Comparison of ENCODE assay signal across 8 cellular contexts in genomic region chr1:36151845-36152203, GRCh38. TPM values are rescaled to one million over a fixed set of nuclear protein-coding genes. Genes with fewer than 3 reads are reported as not detected.
DNase-seq lines count a peak whose midpoint lies in the region; ATAC-seq and TF ChIP-seq lines count a peak whose summit lies in the region.

No MANE protein-coding gene starts in this region.

- H3K27me3 Mint-ChIP-seq in central memory CD8-positive, alpha-beta T cell: no peaks in the 10 kb centered on the region

- H3K36me3 ChIP-seq in GM06990 (ENCODE audit: control insufficient read depth, insufficient read depth, low read length) (no peaks in the 10 kb centered on the region; the same call in 1 of the 2 replicates), trophoblast cell (ENCODE audit: control insufficient read depth in 1 of 2, insufficient read depth in 2 of 2, low read length in 2 of 2) (no peaks in the 10 kb centered on the region), BE2C (no peaks in the 10 kb centered on the region)

- peaks cover 27 to 30% of the 10 kb centered on the region in 2 experiments for H3K4me1 ChIP-seq in trophoblast cell (ENCODE audit: control insufficient read depth in 1 of 2, insufficient read depth in 2 of 2, low read length in 2 of 2)
- H3K4me1 ChIP-seq in BE2C: peaks cover 14% of the 10 kb centered on the region

- H4K8ac ChIP-seq in trophoblast cell (ENCODE audit: low read depth, low read length): no peak overlapping the region

- no peak overlapping the region for H4K12ac ChIP-seq in trophoblast cell (ENCODE audit: low read depth, low read length)

- no peak overlapping the region for H3K14ac ChIP-seq in trophoblast cell (ENCODE audit: low read length)

- peak overlapping the region; percentile 1 for H2BK12ac ChIP-seq in trophoblast cell (ENCODE audit: low read length)

- no peak overlapping the region for H3K27ac ChIP-seq in trophoblast cell (ENCODE audit: low read depth, low read length)

- no peak overlapping the region for H3K18ac ChIP-seq in trophoblast cell (ENCODE audit: low read length)

- no peak overlapping the region for H3K4me2 ChIP-seq in trophoblast cell (ENCODE audit: low read length)

- H3K23ac ChIP-seq in trophoblast cell (ENCODE audit: low read length): no peak overlapping the region

- peak overlapping the region; percentile 13 for H4K91ac ChIP-seq in trophoblast cell (ENCODE audit: low read depth, low read length)

- peaks cover 20% of the 10 kb centered on the region for H3K36me3 Mint-ChIP-seq in central memory CD8-positive, alpha-beta T cell (ENCODE audit: insufficient read depth)

- no peak overlapping the region for H2AK5ac ChIP-seq in trophoblast cell (ENCODE audit: low read length)

- H3K79me2 ChIP-seq in trophoblast cell (ENCODE audit: control insufficient read depth, insufficient read depth, low read length, poor library complexity): peaks cover 19% of the 10 kb centered on the region

- H3K9me3 ChIP-seq in trophoblast cell (ENCODE audit: insufficient read depth, low read depth, low read length) (no peaks in the 10 kb centered on the region), BE2C (no peaks in the 10 kb centered on the region)

- H3K4me3 Mint-ChIP-seq in central memory CD8-positive, alpha-beta T cell: peak overlapping the region; percentile 100

- TF ChIP-seq CTCF in GM06990 (IDR thresholded peaks at IDR 0.05; ENCODE audit: insufficient read depth, low read length, poor library complexity, severe bottlenecking): no peak
- TF ChIP-seq CTCF in BE2C (IDR thresholded peaks at IDR 0.05; ENCODE audit: low read depth, low read length): no peak

- WGBS in trophoblast cell (ENCODE audit: extremely low coverage, insufficient coverage, insufficient read length): no CpG with 5 or more reads among the region's 3 CpGs

- no peak overlapping the region for H3K4ac ChIP-seq in trophoblast cell (ENCODE audit: low read depth, low read length)

- no peaks in the 10 kb centered on the region for H3K9me3 Mint-ChIP-seq in central memory CD8-positive, alpha-beta T cell

- H2BK120ac ChIP-seq in trophoblast cell (ENCODE audit: insufficient read depth, low read length, poor library complexity): peak overlapping the region; percentile 1

- H3K27me3 ChIP-seq in GM06990 (replicated peaks; ENCODE audit: control insufficient read depth, insufficient read depth, low read length) (no peaks in the 10 kb centered on the region), trophoblast cell (ENCODE audit: insufficient read depth, low read length) (no peaks in the 10 kb centered on the region), BE2C (no peaks in the 10 kb centered on the region)

- peak overlapping the region; percentile 99 for H3K27ac Mint-ChIP-seq in central memory CD8-positive, alpha-beta T cell (ENCODE audit: low read depth)

- no peak for ATAC-seq in central memory CD8-positive, alpha-beta T cell (replicated peaks; ENCODE audit: extremely low read depth, poor library complexity, severe bottlenecking)
- no peak for ATAC-seq in HG02970 (IDR thresholded peaks at IDR 0.05; ENCODE audit: low FRiP score, unreplicated experiment)

- H2BK5ac ChIP-seq in trophoblast cell (ENCODE audit: low read depth, low read length, poor library complexity): no peak overlapping the region

- peaks cover 37% of the 10 kb centered on the region for H3K79me1 ChIP-seq in trophoblast cell (ENCODE audit: low read length)

- no peak overlapping the region for H3K9ac ChIP-seq in trophoblast cell (ENCODE audit: low read length)

- H2AFZ ChIP-seq in trophoblast cell (ENCODE audit: insufficient read depth, low read length, poor library complexity): no peak overlapping the region

- peaks cover 73% of the 10 kb centered on the region for H3K4me1 Mint-ChIP-seq in central memory CD8-positive, alpha-beta T cell

- no peak overlapping the region for H3K4me3 ChIP-seq in GM06990 (replicated peaks; ENCODE audit: low read depth, low read length)
- H3K4me3 ChIP-seq in trophoblast cell (ENCODE audit: low read depth, low read length): no peak overlapping the region
- no peak overlapping the region for H3K4me3 ChIP-seq in BE2C (ENCODE audit: low read depth, low read length)

- peak; percentile 46 for DNase-seq in GM06990 (ENCODE audit: extremely low read depth, insufficient read length)
- DNase-seq in T-helper 1 cell: peak; percentile 30 to 68 (median 50)
- no peak for DNase-seq in central memory CD8-positive, alpha-beta T cell (ENCODE audit: low spot score in 2 of 2)
- no peak for DNase-seq in trophoblast cell
- DNase-seq in cerebellar nuclear complex (lab: John Stamatoyannopoulos, UW): no peak
- no peak for DNase-seq in NCI-H1930 (lab: John Stamatoyannopoulos, UW)
- DNase-seq in BE2C: no peak

RNA-seq across cellular contexts. Expression of gene TRAPPC3, which starts 2.5 kb away (rescaled TPM):
- polyA plus RNA-seq in trophoblast cell (2013): 62.9 and 66.9 TPM in 2 replicates
- 102 TPM for polyA plus RNA-seq in BE2C (2012; ENCODE audit: insufficient read depth, insufficient read length, low read depth)

RNA-seq across cellular contexts. Expression of gene MAP7D1, which starts 4.1 kb away (rescaled TPM):
- 96.6 and 97.6 TPM in 2 replicates for polyA plus RNA-seq in trophoblast cell (2013)
- 125 TPM for polyA plus RNA-seq in BE2C (2012; ENCODE audit: insufficient read depth, insufficient read length, low read depth)

RNA-seq across cellular contexts. Expression of gene COL8A2, which starts 26.8 kb away (rescaled TPM):
- 0.25 and 0.27 TPM in 2 replicates for polyA plus RNA-seq in trophoblast cell (2013)
- polyA plus RNA-seq in BE2C (2012; ENCODE audit: insufficient read depth, insufficient read length, low read depth): 0.12 TPM

Comparison
In these comparisons a context has a peak if more than half of its experiments do, and no peak if none do; other contexts are left out.
1. DNase-seq: peak in GM06990 (single experiment) and T-helper 1 cell (5 of 5); none in central memory CD8-positive, alpha-beta T cell (0 of 2), trophoblast cell (0 of 2), cerebellar nuclear complex (0 of 2), NCI-H1930 (0 of 2) and BE2C (single experiment).